35 cellular contexts compared by ENCODE assay signal in genomic region chrX:43756076-43756475, GRCh38.
"Had no signal": no experiment of that assay in that cellular context is flagged by ENCODE, and none has a peak within 500 bp of the region (broad histone marks: within the 10 kb centered on the region; RNA-seq: fewer than 3 reads in every experiment).

No MANE protein-coding gene starts in this region.

- DNase-seq: Karpas-422, Kasumi-1, MG63, MM.1S, MV-4-11, NCI-H1048, NCI-H1092, NCI-H1092 treated with DMSO at 0.1 percent for 48 hours, NCI-H1105, NCI-H1105 treated with DMSO at 0.1 percent for 48 hours, NCI-H1417, NCI-H1417 treated with DMSO at 0.1 percent for 48 hours, NCI-H1436, NCI-H1436 treated with DMSO at 0.1 percent for 48 hours, NCI-H146, NCI-H1694, NCI-H1694 treated with DMSO at 0.1 percent for 48 hours, NCI-H187, NCI-H187 treated with DMSO at 0.1 percent for 48 hours, NCI-H1930, NCI-H2029, NCI-H2029 treated with DMSO at 0.1 percent for 48 hours, NCI-H2081, NCI-H2081 treated with DMSO at 0.1 percent for 48 hours, NCI-H2107, NCI-H2171, NCI-H2171 treated with DMSO at 0.1 percent for 48 hours, NCI-H2227 treated with DMSO at 0.1 percent for 48 hours, NCI-H226, NCI-H345, NCI-H446, NCI-H446 treated with DMSO at 0.1 percent for 48 hours, NCI-H510A, NCI-H510A treated with DMSO at 0.1 percent for 48 hours, NCI-H524 had no signal
